23 cellular contexts compared by ENCODE assay signal in genomic region chr7:40701836-40702551, GRCh38.
DNase-seq lines count a peak whose midpoint lies in the region; FAIRE-seq and TF ChIP-seq lines count a peak whose summit lies in the region.
"Had no signal": no experiment of that assay in that cellular context is flagged by ENCODE, and none has a peak within 500 bp of the region (broad histone marks: within the 10 kb centered on the region; RNA-seq: fewer than 3 reads in every experiment).

No MANE protein-coding gene starts in this region.

- H3K27ac Mint-ChIP-seq in mesothelial cell of epicardium (peak overlapping the region; percentile 84), Calu3 (ENCODE audit: unreplicated experiment) (no peak overlapping the region)
- H3K27ac Mint-ChIP-seq: activated CD8-positive, alpha-beta memory T cell treated with anti-CD3 and anti-CD28 coated beads, Interleukin-2, amount 10 ng/mL, durations not matched to agents 7 days and 5 days; dendritic cell treated with granulocyte-macrophage colony-stimulating factor and Interleukin-4, amounts not matched to agents 40 ng/mL and 50 ng/mL, for 4 days had no signal

- no peak overlapping the region for H3K27ac ChIP-seq in small intestine (ENCODE audit: low read depth in 1 of 2, low read length in 1 of 2)
- H3K27ac ChIP-seq: 22Rv1, gastrocnemius medialis, RWPE1, testis had no signal

- no peak for FAIRE-seq in small intestine (lab: Jason Lieb, UNC)

- H3K36me3 ChIP-seq in small intestine (ENCODE audit: control insufficient read depth in 2 of 2, insufficient read depth in 2 of 2, low read length in 2 of 2) = no peaks in the 10 kb centered on the region
- H3K36me3 ChIP-seq: gastrocnemius medialis had no signal

- H3K36me3 Mint-ChIP-seq in mesothelial cell of epicardium (no peaks in the 10 kb centered on the region), Calu3 (ENCODE audit: insufficient read depth, unreplicated experiment) (no peaks in the 10 kb centered on the region)
- H3K36me3 Mint-ChIP-seq: activated CD8-positive, alpha-beta memory T cell treated with anti-CD3 and anti-CD28 coated beads, Interleukin-2, amount 10 ng/mL, durations not matched to agents 7 days and 5 days had no signal

- WGBS in small intestine, 3 donors = 83 to 90% (median 86%) methylated on average over 3 of the region's 3 CpGs

- H3K27me3 ChIP-seq in small intestine (ENCODE audit: control insufficient read depth in 2 of 2, insufficient read depth in 2 of 2, low read length in 2 of 2) = no peaks in the 10 kb centered on the region
- H3K27me3 ChIP-seq: gastrocnemius medialis, testis had no signal

- DNase-seq in DMS 273 (lab: John Stamatoyannopoulos, UW; ENCODE audit: unreplicated experiment) = peak; percentile 26
- DNase-seq in DMS 273 treated with DMSO at 0.1 percent for 48 hours (lab: John Stamatoyannopoulos, UW) = no peak
- DNase-seq in NCI-H460 (ENCODE audit: extremely low read depth, low read depth) = peak; percentile 21
- peak; percentile 17 for DNase-seq in amniotic epithelial cell (ENCODE audit: low read depth)
- no peak for DNase-seq in mesothelial cell of epicardium (ENCODE audit: low spot score in 2 of 2, unreplicated experiment in 2 of 2)
- no peak for DNase-seq in activated gamma-delta T cell (lab: John Stamatoyannopoulos, UW)
- no peak for DNase-seq in Calu3
- no peak for DNase-seq in small intestine
- DNase-seq: activated CD4-positive, CD25-positive, alpha-beta regulatory T cell; activated CD8-positive, alpha-beta memory T cell treated with anti-CD3 and anti-CD28 coated beads, Interleukin-2, amount 10 ng/mL, durations not matched to agents 7 days and 5 days; activated effector memory CD4-positive, alpha-beta T cell treated with anti-CD3 and anti-CD28 coated beads, Interleukin-2, amount 50 U/mL, for 16 hours; DMS153; gastrocnemius medialis; left ventricle myocardium superior; NCI-H2081 treated with DMSO at 0.1 percent for 48 hours; NCI-H69; stimulated activated CD4-positive, alpha-beta T cell treated with anti-CD3 and anti-CD28 coated beads, Interleukin-4, amount 100 ng/mL, for 4 hours; testis had no signal

- H3K9me3 Mint-ChIP-seq in mesothelial cell of epicardium (no peaks in the 10 kb centered on the region), Calu3 (ENCODE audit: low read depth, unreplicated experiment) (no peaks in the 10 kb centered on the region)
- H3K9me3 Mint-ChIP-seq: dendritic cell treated with granulocyte-macrophage colony-stimulating factor and Interleukin-4, amounts not matched to agents 40 ng/mL and 50 ng/mL, for 4 days; T-helper 1 cell treated with Interleukin-12 subunit alpha and Interleukin-12 subunit beta and Interleukin-4 antibody, amounts not matched to agents 30 μg/mL and 1 μg/mL, for 36 hours had no signal

- TF ChIP-seq CTCF in mesothelial cell of epicardium (IDR thresholded peaks at IDR 0.05; ENCODE audit: unreplicated experiment) (no peak), Calu3 (IDR thresholded peaks at IDR 0.05; ENCODE audit: unreplicated experiment) (no peak)

- no peaks in the 10 kb centered on the region for H3K9me3 ChIP-seq in small intestine (ENCODE audit: control insufficient read depth, low read depth)
- H3K9me3 ChIP-seq: gastrocnemius medialis, testis had no signal

- no peak overlapping the region for H3K4me3 ChIP-seq in small intestine (ENCODE audit: low read depth in 1 of 2, low read length in 2 of 2)
- H3K4me3 ChIP-seq: gastrocnemius medialis, skin epidermis, testis had no signal

- intact Hi-C loops in Calu3 (cut with micrococcal nuclease; ENCODE audit: unreplicated experiment) = no loop called here

- H3K27me3 Mint-ChIP-seq in mesothelial cell of epicardium (ENCODE audit: low read depth) = no peaks in the 10 kb centered on the region
- H3K27me3 Mint-ChIP-seq in Calu3 (ENCODE audit: unreplicated experiment) = no peaks in the 10 kb centered on the region
- H3K27me3 Mint-ChIP-seq: activated CD8-positive, alpha-beta memory T cell treated with anti-CD3 and anti-CD28 coated beads, Interleukin-2, amount 10 ng/mL, durations not matched to agents 7 days and 5 days; dendritic cell treated with granulocyte-macrophage colony-stimulating factor and Interleukin-4, amounts not matched to agents 40 ng/mL and 50 ng/mL, for 4 days had no signal

- H3K4me1 ChIP-seq in small intestine (ENCODE audit: control insufficient read depth in 2 of 2, insufficient read depth in 1 of 2, low read depth in 1 of 2, low read length in 1 of 2) = no peaks in the 10 kb centered on the region
- H3K4me1 ChIP-seq: gastrocnemius medialis, testis had no signal

- CTCF ChIA-PET in Calu3 (lab: Charles Lee) = interaction anchor here (0.7 to 1.7 kb wide), 3 partner anchors 16 to 1003 kb away, joined by 6 to 12 read pairs (median 6); no protein-coding TSS in a partner anchor

- BruUV-seq in Calu3 (replicated peaks; lab: Mats Ljungman, UMichigan) = no TSS peak

- peaks cover 45% of the 10 kb centered on the region for H3K4me1 Mint-ChIP-seq in mesothelial cell of epicardium
- H3K4me1 Mint-ChIP-seq in Calu3 (ENCODE audit: low read depth, unreplicated experiment) = no peaks in the 10 kb centered on the region

- no peak overlapping the region for H3K4me3 Mint-ChIP-seq in mesothelial cell of epicardium
- no peak overlapping the region for H3K4me3 Mint-ChIP-seq in Calu3 (ENCODE audit: low read depth, unreplicated experiment)
- H3K4me3 Mint-ChIP-seq: activated CD8-positive, alpha-beta memory T cell treated with anti-CD3 and anti-CD28 coated beads, Interleukin-2, amount 10 ng/mL, durations not matched to agents 7 days and 5 days; dendritic cell treated with granulocyte-macrophage colony-stimulating factor and Interleukin-4, amounts not matched to agents 40 ng/mL and 50 ng/mL, for 4 days; T-helper 1 cell treated with Interleukin-12 subunit alpha and Interleukin-12 subunit beta and Interleukin-4 antibody, amounts not matched to agents 30 μg/mL and 1 μg/mL, for 36 hours had no signal

Comparison
In these comparisons a context has a peak if more than half of its experiments do, and no peak if none do; other contexts are left out.
1. DNase-seq: peak in DMS 273 (single experiment), NCI-H460 (single experiment) and amniotic epithelial cell (single experiment); none in DMS 273 treated with DMSO at 0.1 percent for 48 hours (single experiment), mesothelial cell of epicardium (0 of 2), activated gamma-delta T cell (single experiment), Calu3 (single experiment) and small intestine (single experiment).